29 cellular contexts compared by ENCODE assay signal in the genomic region with DNA sequence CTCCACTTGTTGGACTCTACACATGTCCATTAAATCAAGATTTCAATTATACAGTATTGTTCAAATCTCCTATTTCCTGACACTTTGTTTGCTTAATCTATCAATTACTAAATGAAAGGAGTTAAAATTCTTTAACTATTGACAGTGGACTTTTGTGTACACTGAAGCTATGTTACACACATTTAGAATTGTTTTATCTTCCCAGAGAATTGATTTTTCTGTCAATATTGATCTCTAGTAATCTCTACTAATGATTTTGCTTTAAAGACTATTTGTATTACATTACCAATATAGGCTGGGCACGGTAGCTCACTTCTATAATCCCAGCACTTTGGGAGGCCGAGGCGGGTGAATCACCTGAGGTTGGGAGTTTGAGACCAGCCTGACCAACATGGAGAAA.
"Had no signal": no experiment of that assay in that cellular context is flagged by ENCODE, and none has a peak within 500 bp of the region (broad histone marks: within the 10 kb centered on the region; RNA-seq: fewer than 3 reads in every experiment).

No MANE protein-coding gene starts in this region.

- H3K9me3 ChIP-seq: colonic mucosa, gastrocnemius medialis had no signal

- H3K27me3 Mint-ChIP-seq: dendritic cell treated with granulocyte-macrophage colony-stimulating factor and Interleukin-4, amounts not matched to agents 40 ng/mL and 50 ng/mL, for 4 days; effector memory CD8-positive, alpha-beta T cell had no signal

- FAIRE-seq: colon, endometrium, endothelial cell of umbilical vein, frontal cortex had no signal

- H3K4me3 ChIP-seq: colonic mucosa, coronary artery, dorsolateral prefrontal cortex, esophagus muscularis mucosa, esophagus squamous epithelium, gastrocnemius medialis, gastroesophageal sphincter, heart left ventricle, heart right ventricle had no signal

- H3K27ac Mint-ChIP-seq: dendritic cell treated with granulocyte-macrophage colony-stimulating factor and Interleukin-4, amounts not matched to agents 40 ng/mL and 50 ng/mL, for 4 days; effector memory CD8-positive, alpha-beta T cell; endodermal cell had no signal

- H3K4me1 Mint-ChIP-seq: endodermal cell had no signal

- H3K36me3 ChIP-seq: colonic mucosa, gastrocnemius medialis had no signal

- ATAC-seq: effector memory CD8-positive, alpha-beta T cell; esophagus mucosa; foreskin keratinocyte; gastrocnemius medialis; gastroesophageal sphincter; heart left ventricle; heart right ventricle had no signal

- H3K4me3 Mint-ChIP-seq: dendritic cell treated with granulocyte-macrophage colony-stimulating factor and Interleukin-4, amounts not matched to agents 40 ng/mL and 50 ng/mL, for 4 days; effector memory CD8-positive, alpha-beta T cell; endodermal cell had no signal

- H3K27ac ChIP-seq: colonic mucosa, coronary artery, dorsolateral prefrontal cortex, epithelial cell of prostate, esophagus muscularis mucosa, esophagus squamous epithelium, foreskin keratinocyte, gastrocnemius medialis, gastroesophageal sphincter, heart left ventricle, heart right ventricle had no signal

- DNase-seq: colonic mucosa; cortex of kidney; dermis blood vessel endothelial cell; dorsolateral prefrontal cortex; effector CD4-positive, alpha-beta T cell; effector CD8-positive, alpha-beta T cell; effector memory CD4-positive, alpha-beta T cell; effector memory CD8-positive, alpha-beta T cell; endodermal cell; erythroblast; esophagus squamous epithelium; foreskin fibroblast; foreskin keratinocyte; foreskin melanocyte; gastrocnemius medialis; glutamatergic neuron; head of caudate nucleus; heart left ventricle; heart right ventricle had no signal

- H3K27me3 ChIP-seq: colonic mucosa, dorsolateral prefrontal cortex, esophagus muscularis mucosa, esophagus squamous epithelium, foreskin keratinocyte, gastrocnemius medialis, gastroesophageal sphincter, heart left ventricle, heart right ventricle had no signal

- H3K4me1 ChIP-seq: colonic mucosa, esophagus muscularis mucosa, esophagus squamous epithelium, foreskin keratinocyte, gastrocnemius medialis, gastroesophageal sphincter, heart left ventricle, heart right ventricle had no signal
